Comparison of ENCODE assay signal across 8 cellular contexts in genomic region chr19:17266589-17266974, GRCh38. TPM values are rescaled to one million over a fixed set of nuclear protein-coding genes. Genes with fewer than 3 reads are reported as not detected.
DNase-seq lines count a peak whose midpoint lies in the region; TF ChIP-seq lines count a peak whose summit lies in the region.

No MANE protein-coding gene starts in this region.

- peak overlapping the region; percentile 43; the same call in 1 of the 2 replicates for H3K4me2 ChIP-seq in KMS-11

- H4K20me1 ChIP-seq in KMS-11 (ENCODE audit: insufficient read depth) = no peaks in the 10 kb centered on the region

- POLR2A ChIA-PET in A673 (lab: Charles Lee; ENCODE audit: low non-redundant PET) = interaction anchor here (0.5 kb wide), 1 partner anchor 96 kb away, joined by 3 read pairs; no protein-coding TSS in a partner anchor

- peaks cover 36% of the 10 kb centered on the region for H3K36me3 Mint-ChIP-seq in activated T-cell treated with anti-CD3 and anti-CD28 coated beads, Interleukin-2, amount 50 U/mL, for 24 hours (ENCODE audit: low read depth)
- H3K36me3 Mint-ChIP-seq in endothelial cell (ENCODE audit: low read depth, unreplicated experiment) = peaks cover 14% of the 10 kb centered on the region

- H3K9ac ChIP-seq in KMS-11 = no peak overlapping the region

- CTCF ChIA-PET in A673 (lab: Charles Lee) = interaction anchor here (0.6 kb wide), 1 partner anchor 13 kb away, joined by 3 read pairs; no protein-coding TSS in a partner anchor

- H3K79me2 ChIP-seq in KMS-11 (ENCODE audit: insufficient read depth, low read depth) = peaks cover 6% of the 10 kb centered on the region; the same call in 1 of the 2 replicates

- no TSS peak for BruUV-seq in A673 (replicated peaks; lab: Mats Ljungman, UMichigan)

- no peak for TF ChIP-seq CTCF in KMS-11 (conservative IDR thresholded peaks at IDR 0.05; ENCODE audit: low read depth, low read length)
- no peak for TF ChIP-seq CTCF in endothelial cell (IDR thresholded peaks at IDR 0.05; ENCODE audit: unreplicated experiment)
- TF ChIP-seq CTCF in A673 (conservative IDR thresholded peaks at IDR 0.05; ENCODE audit: low read depth, low read length) = no peak

- no peak overlapping the region for H3K4me3 ChIP-seq in KMS-11 (IDR thresholded peaks at IDR 0.05; ENCODE audit: insufficient read depth, low read depth, low read length)
- H3K4me3 ChIP-seq in A673 (ENCODE audit: low read depth, low read length, poor library complexity, severe bottlenecking) = no peak overlapping the region

- peaks cover 22% of the 10 kb centered on the region for H3K4me1 Mint-ChIP-seq in activated T-cell treated with anti-CD3 and anti-CD28 coated beads, Interleukin-2, amount 50 U/mL, for 24 hours (ENCODE audit: low read depth)
- H3K4me1 Mint-ChIP-seq in endothelial cell (ENCODE audit: unreplicated experiment) = peaks cover 31% of the 10 kb centered on the region

- peak overlapping the region; percentile 91 for H3K27ac Mint-ChIP-seq in activated T-cell treated with anti-CD3 and anti-CD28 coated beads, Interleukin-2, amount 50 U/mL, for 24 hours
- H3K27ac Mint-ChIP-seq in endothelial cell (ENCODE audit: unreplicated experiment) = peak overlapping the region; percentile 89

- no peaks in the 10 kb centered on the region for H3K27me3 Mint-ChIP-seq in activated T-cell treated with anti-CD3 and anti-CD28 coated beads, Interleukin-2, amount 50 U/mL, for 24 hours
- H3K27me3 Mint-ChIP-seq in endothelial cell (ENCODE audit: unreplicated experiment) = peaks cover 17% of the 10 kb centered on the region

- H3K27ac ChIP-seq in KMS-11 (no peak overlapping the region), substantia nigra (ENCODE audit: low read depth, low read length, poor library complexity, severe bottlenecking) (peak overlapping the region; percentile 10), A673 (ENCODE audit: low read depth, low read length, poor library complexity, severe bottlenecking) (no peak overlapping the region)

- intact Hi-C loops in A673 (cut with micrococcal nuclease; ENCODE audit: unreplicated experiment) = no loop called here

- no peak for DNase-seq in activated T-cell treated with anti-CD3 and anti-CD28 coated beads, Interleukin-2, amount 50 U/mL, for 24 hours
- DNase-seq in activated T-cell treated with anti-CD3 and anti-CD28 coated beads for 4 hours (no peak), endothelial cell (ENCODE audit: low spot score) (no peak), substantia nigra (lab: John Stamatoyannopoulos, UW) (peak in 1 of 49 donors; percentile 48), RKO (ENCODE audit: low spot score) (no peak), A673 (ENCODE audit: low spot score) (no peak), COR-L47 (lab: John Stamatoyannopoulos, UW) (no peak)

- peak overlapping the region; percentile 94 for H3K4me3 Mint-ChIP-seq in activated T-cell treated with anti-CD3 and anti-CD28 coated beads, Interleukin-2, amount 50 U/mL, for 24 hours
- peak overlapping the region; percentile 92 for H3K4me3 Mint-ChIP-seq in endothelial cell (ENCODE audit: unreplicated experiment)

- no peaks in the 10 kb centered on the region for H3K9me3 Mint-ChIP-seq in activated T-cell treated with anti-CD3 and anti-CD28 coated beads, Interleukin-2, amount 50 U/mL, for 24 hours
- no peaks in the 10 kb centered on the region for H3K9me3 Mint-ChIP-seq in endothelial cell (ENCODE audit: unreplicated experiment)

- H3K4me1 ChIP-seq in KMS-11 (ENCODE audit: low read depth, poor library complexity, severe bottlenecking) = peaks cover 14% of the 10 kb centered on the region
- peaks cover 6% of the 10 kb centered on the region for H3K4me1 ChIP-seq in A673 (ENCODE audit: insufficient read depth, low read length, poor library complexity, severe bottlenecking)

- H3K9me3 ChIP-seq in A673 (ENCODE audit: low read depth, low read length, poor library complexity, severe bottlenecking) = no peaks in the 10 kb centered on the region

- no peaks in the 10 kb centered on the region for H3K27me3 ChIP-seq in KMS-11 (ENCODE audit: insufficient read depth, low read depth)
- H3K27me3 ChIP-seq in A673 (replicated peaks; ENCODE audit: insufficient read depth, low read depth, low read length, poor library complexity) = no peaks in the 10 kb centered on the region

- no peaks in the 10 kb centered on the region for H3K36me3 ChIP-seq in KMS-11 (ENCODE audit: insufficient read depth)
- peaks cover 14% of the 10 kb centered on the region for H3K36me3 ChIP-seq in A673 (ENCODE audit: insufficient read depth, low read length, poor library complexity, severe bottlenecking)

- peak overlapping the region; percentile 32; the same call in 1 of the 2 replicates for H2AFZ ChIP-seq in KMS-11 (ENCODE audit: low read depth)

RNA-seq across cellular contexts. Expression of gene BABAM1, which starts 0.7 kb away (rescaled TPM):
- total RNA-seq in endothelial cell (ENCODE audit: unreplicated experiment) = 136 TPM
- total RNA-seq in A673 (2021) = 136 and 147 TPM in 2 replicates

RNA-seq across cellular contexts. Expression of gene USHBP1, which starts 2.0 kb away (rescaled TPM):
- total RNA-seq in endothelial cell (ENCODE audit: unreplicated experiment) (54.2 TPM), A673 (2021) (0.61 TPM in 1 of 2 replicates, not detected in the other)

RNA-seq across cellular contexts. Expression of gene ANKLE1, which starts 15.1 kb away (rescaled TPM):
- total RNA-seq in endothelial cell (ENCODE audit: unreplicated experiment) (2.3 TPM), A673 (2021) (15.8 and 17.5 TPM in 2 replicates)

RNA-seq across cellular contexts. Expression of gene NR2F6, which starts 20.9 kb away (rescaled TPM):
- 69.9 TPM for total RNA-seq in endothelial cell (ENCODE audit: unreplicated experiment)
- 26.3 and 32.9 TPM in 2 replicates for total RNA-seq in A673 (2021)

RNA-seq across cellular contexts. Expression of gene ABHD8, which starts 36.6 kb away (rescaled TPM):
- 8.9 TPM for total RNA-seq in endothelial cell (ENCODE audit: unreplicated experiment)
- 11.0 and 16.8 TPM in 2 replicates for total RNA-seq in A673 (2021)

Comparison
In these comparisons a context has a peak if more than half of its experiments do, and no peak if none do; other contexts are left out.
1. RNA of gene USHBP1, which starts 2.0 kb away (total RNA-seq): 54.2 TPM in endothelial cell (single experiment); 0.61 TPM in A673; every median in the first group is over 10 times any median in the second.